21 cellular contexts compared by ENCODE assay signal in genomic region chr1:179966551-179966950, GRCh38.
"Had no signal": no experiment of that assay in that cellular context is flagged by ENCODE, and none has a peak within 500 bp of the region (broad histone marks: within the 10 kb centered on the region; RNA-seq: fewer than 3 reads in every experiment).

No MANE protein-coding gene starts in this region.

- H3K4me1 ChIP-seq: SJSA1 had no signal

- DNase-seq: activated CD4-positive, alpha-beta T cell treated with anti-CD3 and anti-CD28 coated beads for 48 hours; activated CD4-positive, alpha-beta T cell treated with anti-CD3 and anti-CD28 coated beads, Interleukin-2, amount 50 U/mL, for 4 hours; activated CD4-positive, CD25-positive, alpha-beta regulatory T cell treated with anti-CD3 and anti-CD28 coated beads, Interleukin-2, amount 50 U/mL, for 72 hours; activated CD8-positive, alpha-beta memory T cell treated with anti-CD3 and anti-CD28 coated beads, Interleukin-2, amount 50 U/mL, for 48 hours; activated CD8-positive, alpha-beta T cell treated with anti-CD3 and anti-CD28 coated beads, Interleukin-2, amount 10 ng/mL, durations not matched to agents 7 days and 5 days; activated naive CD4-positive, alpha-beta T cell treated with anti-CD3 and anti-CD28 coated beads, Interleukin-2, amount 50 U/mL, for 16 hours; activated naive CD8-positive, alpha-beta T cell treated with anti-CD3 and anti-CD28 coated beads, Interleukin-2, amount 10 ng/mL, durations not matched to agents 7 days and 5 days; activated T-cell treated with anti-CD3 and anti-CD28 coated beads, Interleukin-2, amount 50 U/mL, for 1 hour; amniotic stem cell; body of pancreas; central memory CD4-positive, alpha-beta T cell; Kasumi-1; NCI-H1105 treated with DMSO at 0.1 percent for 48 hours; NCI-H1436 treated with DMSO at 0.1 percent for 48 hours; NCI-H187; NCI-H2081; NCI-H510A treated with DMSO at 0.1 percent for 48 hours; SHP77 had no signal

- H3K27me3 ChIP-seq: ascending aorta, body of pancreas, SJSA1 had no signal

- H3K9me3 ChIP-seq: body of pancreas, SJSA1 had no signal

- H3K36me3 ChIP-seq: SJSA1 had no signal

- ATAC-seq: activated CD8-positive, alpha-beta T cell treated with anti-CD3 and anti-CD28 coated beads, Interleukin-2, amount 10 ng/mL, durations not matched to agents 7 days and 5 days; body of pancreas; WTC11 had no signal

- H3K4me3 ChIP-seq: ascending aorta, body of pancreas, SJSA1 had no signal

- H3K27ac ChIP-seq: body of pancreas, SJSA1 had no signal
